Comparison of ENCODE assay signal across 8 cellular contexts in the genomic region with DNA sequence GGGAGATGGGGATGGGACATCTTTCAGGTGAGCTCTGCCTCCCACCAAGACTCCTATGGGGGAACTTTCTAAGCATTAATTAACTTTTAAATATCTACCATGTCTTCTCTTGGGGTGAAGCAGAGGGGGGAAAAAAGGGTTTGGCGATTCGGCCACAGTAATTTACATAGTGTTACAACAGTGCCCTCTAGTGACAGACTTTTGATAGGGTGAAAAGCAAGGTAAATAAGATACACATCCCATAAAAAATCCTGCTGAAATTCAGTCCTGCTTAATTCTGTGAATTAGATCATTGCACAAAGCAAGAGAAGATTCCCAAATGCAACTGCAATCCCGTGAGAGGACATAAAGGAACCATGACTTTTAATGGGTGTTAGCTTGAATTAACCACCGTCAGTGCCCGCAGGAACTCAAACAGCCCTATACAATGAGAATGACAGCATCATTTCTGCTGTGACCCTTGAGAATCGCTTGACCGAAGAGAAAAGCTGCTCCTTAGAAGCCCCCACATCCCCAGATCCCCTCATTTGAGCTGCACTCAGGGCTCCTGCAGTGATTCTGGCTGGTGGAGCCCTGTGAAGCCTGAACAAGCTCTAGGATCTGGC. TPM values are rescaled to one million over a fixed set of nuclear protein-coding genes. Genes with fewer than 3 reads are reported as not detected.
DNase-seq lines count a peak whose midpoint lies in the region; ATAC-seq, FAIRE-seq and TF ChIP-seq lines count a peak whose summit lies in the region.

No MANE protein-coding gene starts in this region.

- H3K36me3 Mint-ChIP-seq in activated CD8-positive, alpha-beta T cell treated with anti-CD3 and anti-CD28 coated beads for 36 hours (ENCODE audit: low read depth): no peaks in the 10 kb centered on the region
- H3K36me3 Mint-ChIP-seq in immature natural killer cell: no peaks in the 10 kb centered on the region

- H3K4me3 Mint-ChIP-seq in activated CD8-positive, alpha-beta T cell treated with anti-CD3 and anti-CD28 coated beads for 36 hours: no peak overlapping the region
- H3K4me3 Mint-ChIP-seq in immature natural killer cell: no peak overlapping the region

- intact Hi-C loops in activated CD8-positive, alpha-beta T cell treated with anti-CD3 and anti-CD28 coated beads for 36 hours (cut with micrococcal nuclease): no loop called here

- CTCF ChIA-PET in AG04450 (lab: Charles Lee): interaction anchor here (0.7 to 4.6 kb wide), 39 partner anchors 9 to 412 kb away, joined by 3 to 55 read pairs (median 4); a partner anchor contains a TSS
- CTCF ChIA-PET in activated CD8-positive, alpha-beta T cell treated with anti-CD3 and anti-CD28 coated beads for 36 hours (lab: Charles Lee): interaction anchor here (0.7 to 5.5 kb wide), 38 partner anchors 8 to 399 kb away, joined by 3 to 29 read pairs (median 4); a partner anchor contains a TSS

- POLR2A ChIA-PET in AG04450 (lab: Yijun Ruan, JAX): no interaction called here
- POLR2A ChIA-PET in activated CD8-positive, alpha-beta T cell treated with anti-CD3 and anti-CD28 coated beads for 36 hours (lab: Charles Lee): interaction anchor here (0.7 to 1.1 kb wide), 2 partner anchors 80 to 342 kb away, joined by 3 read pairs; no protein-coding TSS in a partner anchor

- H3K4me3 ChIP-seq in AG04450 (ENCODE audit: low read depth, low read length): no peak overlapping the region
- H3K4me3 ChIP-seq in GM06990 (replicated peaks; ENCODE audit: low read depth, low read length): no peak overlapping the region

- no peaks in the 10 kb centered on the region for H3K36me3 ChIP-seq in GM06990 (ENCODE audit: control insufficient read depth, insufficient read depth, low read length)

- no peaks in the 10 kb centered on the region for H3K9me3 ChIP-seq in AG04450 (ENCODE audit: control insufficient read depth, insufficient read depth, low read length)

- no peak overlapping the region for H3K27ac ChIP-seq in AG04450 (ENCODE audit: low read depth, low read length)

- TF ChIP-seq CTCF in AG04450 (IDR thresholded peaks at IDR 0.05; ENCODE audit: low read depth, low read length) (peak; percentile 71), GM06990 (IDR thresholded peaks at IDR 0.05; ENCODE audit: insufficient read depth, low read length, poor library complexity, severe bottlenecking) (peak; percentile 56)
- TF ChIP-seq CTCF in activated CD8-positive, alpha-beta T cell treated with anti-CD3 and anti-CD28 coated beads for 36 hours (IDR thresholded peaks at IDR 0.05): peak; percentile 85

- no peak overlapping the region for H3K27ac Mint-ChIP-seq in activated CD8-positive, alpha-beta T cell treated with anti-CD3 and anti-CD28 coated beads for 36 hours
- no peak overlapping the region for H3K27ac Mint-ChIP-seq in immature natural killer cell

- FAIRE-seq in urothelium cell line (lab: Jason Lieb, UNC): no peak

- DNase-seq in AG04450 (ENCODE audit: low read depth, low spot score): no peak
- DNase-seq in GM06990 (ENCODE audit: extremely low read depth, insufficient read length): no peak
- DNase-seq in NCI-H1048 (lab: John Stamatoyannopoulos, UW): peak; percentile 22
- DNase-seq in activated CD8-positive, alpha-beta T cell treated with anti-CD3 and anti-CD28 coated beads for 36 hours: peak; percentile 26
- peak; percentile 14 to 34 (median 27) for DNase-seq in immature natural killer cell
- DNase-seq in urothelium cell line (ENCODE audit: low spot score): peak; percentile 44

- H3K4me1 Mint-ChIP-seq in activated CD8-positive, alpha-beta T cell treated with anti-CD3 and anti-CD28 coated beads for 36 hours (ENCODE audit: low read depth): no peaks in the 10 kb centered on the region
- H3K4me1 Mint-ChIP-seq in immature natural killer cell: no peaks in the 10 kb centered on the region

- ATAC-seq in activated CD8-positive, alpha-beta T cell treated with anti-CD3 and anti-CD28 coated beads for 36 hours: no peak
- ATAC-seq in HG02642 (IDR thresholded peaks at IDR 0.05; ENCODE audit: poor library complexity, unreplicated experiment): no peak
- no peak for ATAC-seq in HG02588 (IDR thresholded peaks at IDR 0.05; ENCODE audit: unreplicated experiment)

- H3K9me3 Mint-ChIP-seq in activated CD8-positive, alpha-beta T cell treated with anti-CD3 and anti-CD28 coated beads for 36 hours: no peaks in the 10 kb centered on the region
- H3K9me3 Mint-ChIP-seq in immature natural killer cell: no peaks in the 10 kb centered on the region

- H3K27me3 Mint-ChIP-seq in activated CD8-positive, alpha-beta T cell treated with anti-CD3 and anti-CD28 coated beads for 36 hours: peaks cover 1% of the 10 kb centered on the region
- H3K27me3 Mint-ChIP-seq in immature natural killer cell (ENCODE audit: low read depth in 3 of 3): peaks cover 0 to 5% (median 2%) of the 10 kb centered on the region in 3 donors

- no peaks in the 10 kb centered on the region for H3K27me3 ChIP-seq in AG04450 (ENCODE audit: control insufficient read depth, insufficient read depth, low read length)
- H3K27me3 ChIP-seq in GM06990 (replicated peaks; ENCODE audit: control insufficient read depth, insufficient read depth, low read length): peaks cover 2% of the 10 kb centered on the region; the same call in 1 of the 2 replicates

RNA-seq across cellular contexts. Expression of a gene that starts 32.8 kb away (rescaled TPM):
- polyA plus RNA-seq in AG04450 (2011; rRNA removed) (not detected in 2 replicates), immature natural killer cell (1 to 10 TPM in 2 of 3 donors, under 1 TPM in 1; 0.78 to 1.4 (median 1.1) TPM)
- not detected in 2 replicates for polyA minus RNA-seq in AG04450 (2011; rRNA and poly(A)+ RNA removed)
- under 1 TPM in 1 of 2 experiments, not detected in 1; 0.25 TPM for total RNA-seq in activated CD8-positive, alpha-beta T cell treated with anti-CD3 and anti-CD28 coated beads for 36 hours

Comparison
In these comparisons a context has a peak if more than half of its experiments do, and no peak if none do; other contexts are left out.
1. DNase-seq: peak in NCI-H1048 (single experiment), activated CD8-positive, alpha-beta T cell treated with anti-CD3 and anti-CD28 coated beads for 36 hours (single experiment), immature natural killer cell (3 of 3) and urothelium cell line (single experiment); none in AG04450 (single experiment) and GM06990 (single experiment).
2. Peak in every context shown above with its lines, with median percentiles within 50 percentile points of each other: CTCF ChIP-seq.